In genomic region chr17:50096758-50097157, GRCh38 we compare ENCODE assay signal across 13 cellular contexts. TPM values are rescaled to one million over a fixed set of nuclear protein-coding genes. Genes with fewer than 3 reads are reported as not detected.
A peak's percentile ranks its signal among the peaks of the same experiment; 100 is the strongest.
DNase-seq lines count a peak whose midpoint lies in the region; ATAC-seq and TF ChIP-seq lines count a peak whose summit lies in the region.
"Had no signal": no experiment of that assay in that cellular context is flagged by ENCODE, and none has a peak within 500 bp of the region (broad histone marks: within the 10 kb centered on the region; RNA-seq: fewer than 3 reads in every experiment).

No MANE protein-coding gene starts in this region.

- H3K27me3 ChIP-seq in CD8-positive, alpha-beta T cell (ENCODE audit: insufficient read depth, low read length), result no peaks in the 10 kb centered on the region
- H3K27me3 ChIP-seq in right cardiac atrium (ENCODE audit: control insufficient read depth, insufficient read depth) (no peaks in the 10 kb centered on the region), rectal smooth muscle tissue (ENCODE audit: control insufficient read depth, insufficient read depth, low read length) (no peaks in the 10 kb centered on the region), brain microvascular endothelial cell (replicated peaks) (no peaks in the 10 kb centered on the region)
- H3K27me3 ChIP-seq: pancreas had no signal

- ATAC-seq in CD8-positive, alpha-beta T cell, result no peak
- no peak for ATAC-seq in right cardiac atrium
- ATAC-seq: pancreas had no signal

- H3K9ac ChIP-seq in rectal smooth muscle tissue (ENCODE audit: low read length), result no peak overlapping the region

- POLR2A ChIA-PET in CD8-positive, alpha-beta T cell (lab: Charles Lee), result interaction anchor here (0.7 kb wide), 1 partner anchor 64 kb away, joined by 3 read pairs; no protein-coding TSS in a partner anchor

- 60% methylated on average over 3 of the region's 3 CpGs for WGBS in right cardiac atrium

- no peaks in the 10 kb centered on the region for H3K9me3 ChIP-seq in CD8-positive, alpha-beta T cell (ENCODE audit: low read length)
- H3K9me3 ChIP-seq in right cardiac atrium (ENCODE audit: control insufficient read depth, low read length), result no peaks in the 10 kb centered on the region
- H3K9me3 ChIP-seq: pancreas had no signal

- H3K4me3 ChIP-seq in CD8-positive, alpha-beta T cell (ENCODE audit: low read depth, low read length), result no peak overlapping the region
- H3K4me3 ChIP-seq in right cardiac atrium (ENCODE audit: low read length), result peak overlapping the region; percentile 55
- peak overlapping the region; percentile 76 for H3K4me3 ChIP-seq in rectal smooth muscle tissue (ENCODE audit: low read length)
- H3K4me3 ChIP-seq in brain microvascular endothelial cell (ENCODE audit: low read depth, low read length), result no peak overlapping the region

- H3K4me3 Mint-ChIP-seq in CD8-positive, alpha-beta T cell, result peak overlapping the region; percentile 99

- H3K27me3 Mint-ChIP-seq in CD8-positive, alpha-beta T cell (ENCODE audit: low read depth), result no peaks in the 10 kb centered on the region

- CTCF ChIA-PET in CD8-positive, alpha-beta T cell (lab: Charles Lee), result interaction anchor here (0.9 to 5.5 kb wide), 11 partner anchors 8 to 199 kb away, joined by 3 to 42 read pairs (median 4); no protein-coding TSS in a partner anchor

- H3K36me3 ChIP-seq in CD8-positive, alpha-beta T cell (ENCODE audit: insufficient read depth, low read length), result peaks cover 5% of the 10 kb centered on the region
- H3K36me3 ChIP-seq in rectal smooth muscle tissue (ENCODE audit: control insufficient read depth, insufficient read depth, low read length) (peaks cover 6% of the 10 kb centered on the region), brain microvascular endothelial cell (replicated peaks) (peaks cover 1% of the 10 kb centered on the region)

- peaks cover 50% of the 10 kb centered on the region for H3K36me3 Mint-ChIP-seq in CD8-positive, alpha-beta T cell

- no peak overlapping the region for H3K27ac ChIP-seq in CD8-positive, alpha-beta T cell (ENCODE audit: low read depth, low read length)
- H3K27ac ChIP-seq in VCaP, result peak overlapping the region; percentile 80; the same call in 1 of the 2 replicates
- no peak overlapping the region for H3K27ac ChIP-seq in right cardiac atrium (ENCODE audit: low read length)
- no peak overlapping the region for H3K27ac ChIP-seq in rectal smooth muscle tissue (ENCODE audit: low read depth, low read length)
- H3K27ac ChIP-seq in brain microvascular endothelial cell, result no peak overlapping the region
- H3K27ac ChIP-seq: HL-60, SK-N-MC had no signal

- H3K4me1 ChIP-seq in CD8-positive, alpha-beta T cell (ENCODE audit: insufficient read depth, low read length), result peaks cover 15% of the 10 kb centered on the region
- H3K4me1 ChIP-seq in right cardiac atrium (ENCODE audit: control insufficient read depth, insufficient read depth, low read length) (peaks cover 2% of the 10 kb centered on the region), rectal smooth muscle tissue (ENCODE audit: control insufficient read depth, insufficient read depth, low read length) (peaks cover 19% of the 10 kb centered on the region)

- no peak for DNase-seq in CD8-positive, alpha-beta T cell
- DNase-seq in right cardiac atrium, result peak in 1 of 3 donors; percentile 20
- DNase-seq in brain microvascular endothelial cell, result no peak
- no peak for DNase-seq in NCI-H2107 (lab: John Stamatoyannopoulos, UW)
- DNase-seq in cerebellar nuclear complex (lab: John Stamatoyannopoulos, UW), result no peak
- DNase-seq in NCI-H146 (lab: John Stamatoyannopoulos, UW), result no peak
- DNase-seq: MV-4-11, NCI-H748 treated with DMSO at 0.1 percent for 48 hours had no signal

- no peak overlapping the region for H3K27ac Mint-ChIP-seq in CD8-positive, alpha-beta T cell

- H3K4me1 Mint-ChIP-seq in CD8-positive, alpha-beta T cell (ENCODE audit: low read depth), result peaks cover 42% of the 10 kb centered on the region

- no peak for TF ChIP-seq CTCF in CD8-positive, alpha-beta T cell (IDR thresholded peaks at IDR 0.05)
- no peak for TF ChIP-seq CTCF in VCaP (conservative IDR thresholded peaks at IDR 0.05)
- no peak for TF ChIP-seq CTCF in brain microvascular endothelial cell (IDR thresholded peaks at IDR 0.05; ENCODE audit: low read depth, low read length, missing control alignments)

- H3K9me3 Mint-ChIP-seq in CD8-positive, alpha-beta T cell, result no peaks in the 10 kb centered on the region

- intact Hi-C loops in CD8-positive, alpha-beta T cell (cut with DNase I, micrococcal nuclease), result loop anchor here in 1 of 2 experiments (10.0 kb wide), 1 partner anchor 392 kb away; the partner anchor contains the start of gene SLC35B1
- intact Hi-C loops in right cardiac atrium (cut with DNase I), result loop anchor here (5.0 to 10.0 kb wide), 3 partner anchors 58 to 198 kb away; partner anchors contain the start of gene PPP1R9B (in 1 of the 4)

- in situ Hi-C loops in brain microvascular endothelial cell (cut with HindIII; ENCODE audit: low pct_ligation_motif_present, low sequenced_read_pairs), result no loop called here

RNA-seq across cellular contexts. Expression of gene PDK2, which starts 1.6 kb away (rescaled TPM):
- 10 to 100 TPM in 1 of 2 experiments, 1 to 10 TPM in 1; 8.4 to 10.4 TPM for total RNA-seq in CD8-positive, alpha-beta T cell
- 100 to 1,000 TPM; 167 to 219 (median 182) TPM for total RNA-seq in right cardiac atrium
- polyA plus RNA-seq in right cardiac atrium, result 149 TPM

RNA-seq across cellular contexts. Expression of gene SAMD14, which starts 33.2 kb away (rescaled TPM):
- total RNA-seq in CD8-positive, alpha-beta T cell, result under 1 TPM; 0.31 to 0.62 TPM
- total RNA-seq in right cardiac atrium, result 1 to 10 TPM; 2.4 to 4.0 (median 3.5) TPM
- 3.3 TPM for polyA plus RNA-seq in right cardiac atrium

RNA-seq across cellular contexts. Expression of gene ITGA3, which starts 40.8 kb away (rescaled TPM):
- 1 to 10 TPM; 1.6 to 2.0 TPM for total RNA-seq in CD8-positive, alpha-beta T cell
- total RNA-seq in right cardiac atrium, result 10 to 100 TPM; 22.9 to 32.9 (median 28.4) TPM
- 21.5 TPM for polyA plus RNA-seq in right cardiac atrium

RNA-seq across cellular contexts. Expression of gene PPP1R9B, which starts 53.7 kb away (rescaled TPM):
- total RNA-seq in CD8-positive, alpha-beta T cell, result 10 to 100 TPM; 64.3 TPM
- 10 to 100 TPM; 33.2 to 40.7 (median 36.1) TPM for total RNA-seq in right cardiac atrium
- 26.5 TPM for polyA plus RNA-seq in right cardiac atrium

Comparison
In these comparisons a context has a peak if more than half of its experiments do, and no peak if none do; other contexts are left out.
1. H3K4me3 ChIP-seq: peak in right cardiac atrium (single experiment) and rectal smooth muscle tissue (single experiment); none in CD8-positive, alpha-beta T cell (single experiment) and brain microvascular endothelial cell (single experiment).
2. RNA of gene PDK2, which starts 1.6 kb away (total RNA-seq): 167 to 219 TPM in right cardiac atrium; 8.4 to 10.4 TPM in CD8-positive, alpha-beta T cell; every median in the first group is over 10 times any median in the second.
3. RNA of gene ITGA3, which starts 40.8 kb away (total RNA-seq): 22.9 to 32.9 TPM in right cardiac atrium; 1.6 to 2.0 TPM in CD8-positive, alpha-beta T cell; every median in the first group is over 4 times any median in the second.